ENCODE assay signal across 8 cellular contexts in the genomic region with DNA sequence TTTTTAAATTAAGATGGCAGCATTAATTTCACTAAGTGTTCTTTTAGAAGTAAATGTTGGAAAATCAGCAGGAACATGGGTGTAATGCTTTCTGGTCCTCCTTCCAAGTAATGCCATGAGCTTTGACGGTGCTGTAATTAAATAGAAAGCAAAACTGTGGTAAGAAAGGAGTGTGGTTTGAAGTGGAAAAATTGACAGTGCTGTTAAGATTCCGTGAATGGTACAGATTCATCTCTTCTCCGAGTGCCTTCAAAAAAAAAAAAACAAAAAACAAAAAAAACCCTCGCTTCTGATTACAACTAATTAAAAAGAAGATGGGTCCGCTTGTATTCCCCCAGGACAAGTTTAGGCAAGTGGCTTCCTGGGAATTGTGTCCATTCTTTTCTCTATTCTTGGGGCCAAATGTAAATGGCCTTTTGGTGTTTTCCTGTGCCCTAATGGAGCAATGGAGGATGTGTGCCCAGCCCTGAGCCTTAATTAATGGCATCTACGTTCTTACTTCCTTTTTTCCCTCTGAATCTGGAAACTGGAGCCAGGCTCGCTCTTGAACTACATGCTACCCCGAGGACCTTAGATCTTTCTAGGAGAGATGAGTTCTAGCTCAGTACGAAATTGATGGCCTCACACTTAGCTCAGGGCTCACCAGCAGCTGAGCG. TPM values are rescaled to one million over a fixed set of nuclear protein-coding genes. Genes with fewer than 3 reads are reported as not detected.
DNase-seq lines count a peak whose midpoint lies in the region; ATAC-seq, FAIRE-seq and TF ChIP-seq lines count a peak whose summit lies in the region.

No MANE protein-coding gene starts in this region.

- H3K9me3 ChIP-seq in CD4-positive, alpha-beta T cell (ENCODE audit: control insufficient read depth, low read length): no peaks in the 10 kb centered on the region
- H3K9me3 ChIP-seq in transverse colon (no peaks in the 10 kb centered on the region), pancreas (no peaks in the 10 kb centered on the region)

- no peak for DNase-seq in CD4-positive, alpha-beta T cell
- no peak for DNase-seq in activated T-helper 2 cell treated with anti-CD3 and anti-CD28 coated beads, Interferon-gamma antibody, Interleukin-2, Interleukin-4, amounts not matched to agents 10 μg/mL and 5 μg/mL and 100 μg/mL, durations not matched to agents 14 hours and 24 hours and 36 hours (ENCODE audit: low spot score)
- DNase-seq in inferior parietal cortex (ENCODE audit: extremely low spot score) (peak; percentile 17), transverse colon (no peak), NCI-H345 (lab: John Stamatoyannopoulos, UW) (no peak), pancreas (no peak), activated gamma-delta T cell (lab: John Stamatoyannopoulos, UW) (no peak)

- peaks cover 63% of the 10 kb centered on the region for H3K4me1 Mint-ChIP-seq in CD4-positive, alpha-beta T cell (ENCODE audit: low read depth)
- peaks cover 53% of the 10 kb centered on the region for H3K4me1 Mint-ChIP-seq in activated T-helper 2 cell treated with anti-CD3 and anti-CD28 coated beads, Interferon-gamma antibody, Interleukin-2, Interleukin-4, amounts not matched to agents 10 μg/mL and 5 μg/mL and 100 μg/mL, durations not matched to agents 14 hours and 24 hours and 36 hours (ENCODE audit: low read depth)

- no peak for TF ChIP-seq POLR2A in transverse colon (IDR thresholded peaks at IDR 0.05)

- 46% methylated on average over 7 to 10 of the region's 10 CpGs for WGBS in transverse colon (ENCODE audit: low coverage in 1 of 2), 2 donors
- 80 to 88% methylated on average over 10 of the region's 10 CpGs for WGBS in pancreas, 2 donors

- TF ChIP-seq EP300 in transverse colon (IDR thresholded peaks at IDR 0.05; ENCODE audit: low read depth): no peak

- no peaks in the 10 kb centered on the region for H3K9me3 Mint-ChIP-seq in CD4-positive, alpha-beta T cell
- H3K9me3 Mint-ChIP-seq in activated T-helper 2 cell treated with anti-CD3 and anti-CD28 coated beads, Interferon-gamma antibody, Interleukin-2, Interleukin-4, amounts not matched to agents 10 μg/mL and 5 μg/mL and 100 μg/mL, durations not matched to agents 14 hours and 24 hours and 36 hours: no peaks in the 10 kb centered on the region

- no peak for ATAC-seq in CD4-positive, alpha-beta T cell (ENCODE audit: poor library complexity)
- ATAC-seq in HG02798 (IDR thresholded peaks at IDR 0.05; ENCODE audit: poor library complexity, unreplicated experiment) (peak; percentile 13), pancreas (no peak)

- H3K27ac Mint-ChIP-seq in CD4-positive, alpha-beta T cell: peak overlapping the region; percentile 88
- peak overlapping the region; percentile 89 for H3K27ac Mint-ChIP-seq in activated T-helper 2 cell treated with anti-CD3 and anti-CD28 coated beads, Interferon-gamma antibody, Interleukin-2, Interleukin-4, amounts not matched to agents 10 μg/mL and 5 μg/mL and 100 μg/mL, durations not matched to agents 14 hours and 24 hours and 36 hours

- POLR2A ChIA-PET in CD4-positive, alpha-beta T cell (lab: Charles Lee): interaction anchor here (1.3 kb wide), 1 partner anchor 71 kb away, joined by 5 read pairs; no protein-coding TSS in a partner anchor

- H3K27me3 ChIP-seq in CD4-positive, alpha-beta T cell (ENCODE audit: control insufficient read depth, insufficient read depth, low read length): peaks cover 12% of the 10 kb centered on the region
- H3K27me3 ChIP-seq in transverse colon (no peaks in the 10 kb centered on the region), pancreas (no peaks in the 10 kb centered on the region)

- intact Hi-C loops in CD4-positive, alpha-beta T cell (cut with DNase I, micrococcal nuclease): loop anchor here (5.0 to 10.0 kb wide), 7 partner anchors 48 to 947 kb away; a partner anchor contains a TSS
- intact Hi-C loops in activated T-helper 2 cell treated with anti-CD3 and anti-CD28 coated beads, Interferon-gamma antibody, Interleukin-2, Interleukin-4, amounts not matched to agents 10 μg/mL and 5 μg/mL and 100 μg/mL, durations not matched to agents 14 hours and 24 hours and 36 hours (cut with micrococcal nuclease): loop anchor here (2.0 to 10.0 kb wide), 4 partner anchors 115 to 1351 kb away; a partner anchor contains a TSS
- intact Hi-C loops in transverse colon (cut with DNase I; ENCODE audit: low total_unique reads) (loop anchor here (10.0 kb wide), 1 partner anchor 351 kb away; no protein-coding TSS in a partner anchor), pancreas (cut with DNase I) (no loop called here)

- H3K36me3 Mint-ChIP-seq in CD4-positive, alpha-beta T cell (ENCODE audit: low read depth): peaks cover 9% of the 10 kb centered on the region
- H3K36me3 Mint-ChIP-seq in activated T-helper 2 cell treated with anti-CD3 and anti-CD28 coated beads, Interferon-gamma antibody, Interleukin-2, Interleukin-4, amounts not matched to agents 10 μg/mL and 5 μg/mL and 100 μg/mL, durations not matched to agents 14 hours and 24 hours and 36 hours (ENCODE audit: low read depth): peaks cover 35% of the 10 kb centered on the region

- no peak for TF ChIP-seq CTCF in CD4-positive, alpha-beta T cell (IDR thresholded peaks at IDR 0.05)
- TF ChIP-seq CTCF in transverse colon (IDR thresholded peaks at IDR 0.05) (no peak), pancreas (IDR thresholded peaks at IDR 0.05) (no peak)

- H3K4me1 ChIP-seq in transverse colon (peaks cover 13 to 62% (median 30%) of the 10 kb centered on the region in 4 donors), pancreas (peaks cover 2 to 34% (median 5%) of the 10 kb centered on the region in 3 donors)

- H3K4me3 ChIP-seq in transverse colon (peak overlapping the region; percentile 57 to 78 (median 68)), pancreas (peak overlapping the region in 1 of 4 donors; percentile 54)

- peaks cover 29% of the 10 kb centered on the region for H3K27me3 Mint-ChIP-seq in CD4-positive, alpha-beta T cell
- H3K27me3 Mint-ChIP-seq in activated T-helper 2 cell treated with anti-CD3 and anti-CD28 coated beads, Interferon-gamma antibody, Interleukin-2, Interleukin-4, amounts not matched to agents 10 μg/mL and 5 μg/mL and 100 μg/mL, durations not matched to agents 14 hours and 24 hours and 36 hours (ENCODE audit: low read depth): peaks cover 34% of the 10 kb centered on the region

- in situ Hi-C loops in transverse colon (cut with MboI; ENCODE audit: low pct_ligation_motif_present in 1 of 4, low pct_unique_long_range_greater_than_20kb in 1 of 4, low sequenced_read_pairs in 3 of 4): no loop called here

- CTCF ChIA-PET in CD4-positive, alpha-beta T cell (lab: Charles Lee): interaction anchor here (1.6 to 4.6 kb wide), 2 partner anchors 8 to 9 kb away, joined by 4 to 15 read pairs; no protein-coding TSS in a partner anchor

- no peak for FAIRE-seq in pancreas (lab: Jason Lieb, UNC)

- H3K36me3 ChIP-seq in transverse colon: no peaks in the 10 kb centered on the region
- no peaks in the 10 kb centered on the region for H3K36me3 ChIP-seq in pancreas

- H3K27ac ChIP-seq in CD4-positive, alpha-beta T cell (ENCODE audit: low read depth, low read length): no peak overlapping the region
- peak overlapping the region; percentile 98 to 99 (median 99) for H3K27ac ChIP-seq in transverse colon
- H3K27ac ChIP-seq in pancreas: no peak overlapping the region

- peak overlapping the region; percentile 87 for H3K4me3 Mint-ChIP-seq in CD4-positive, alpha-beta T cell
- H3K4me3 Mint-ChIP-seq in activated T-helper 2 cell treated with anti-CD3 and anti-CD28 coated beads, Interferon-gamma antibody, Interleukin-2, Interleukin-4, amounts not matched to agents 10 μg/mL and 5 μg/mL and 100 μg/mL, durations not matched to agents 14 hours and 24 hours and 36 hours (ENCODE audit: low read depth): peak overlapping the region; percentile 84

RNA-seq across cellular contexts. Expression of a gene that starts 5.1 kb away (rescaled TPM):
- total RNA-seq in CD4-positive, alpha-beta T cell: 10 to 100 TPM; 16.0 to 18.2 TPM
- 20.9 and 21.7 TPM in 2 replicates for total RNA-seq in activated T-helper 2 cell treated with anti-CD3 and anti-CD28 coated beads, Interferon-gamma antibody, Interleukin-2, Interleukin-4, amounts not matched to agents 10 μg/mL and 5 μg/mL and 100 μg/mL, durations not matched to agents 14 hours and 24 hours and 36 hours
- 10 to 100 TPM in 3 of 4 donors, 1 to 10 TPM in 1; 8.4 to 22.4 (median 16.4) TPM for total RNA-seq in transverse colon
- 10 to 100 TPM; 10.5 to 35.1 (median 19.3) TPM for total RNA-seq in pancreas
- 10 to 100 TPM; 20.1 to 22.8 TPM for polyA plus RNA-seq in pancreas

Comparison
In these comparisons a context has a peak if more than half of its experiments do, and no peak if none do; other contexts are left out.
1. H3K27ac ChIP-seq: peak in transverse colon (4 of 4); none in CD4-positive, alpha-beta T cell (single experiment) and pancreas (0 of 4).
2. intact Hi-C loops: an anchor here in CD4-positive, alpha-beta T cell (5.0 to 10.0 kb wide), activated T-helper 2 cell treated with anti-CD3 and anti-CD28 coated beads, Interferon-gamma antibody, Interleukin-2, Interleukin-4, amounts not matched to agents 10 μg/mL and 5 μg/mL and 100 μg/mL, durations not matched to agents 14 hours and 24 hours and 36 hours (2.0 to 10.0 kb wide) and transverse colon (10.0 kb wide); none called in pancreas.